Comparison of ENCODE assay signal across 9 cellular contexts in the genomic region with DNA sequence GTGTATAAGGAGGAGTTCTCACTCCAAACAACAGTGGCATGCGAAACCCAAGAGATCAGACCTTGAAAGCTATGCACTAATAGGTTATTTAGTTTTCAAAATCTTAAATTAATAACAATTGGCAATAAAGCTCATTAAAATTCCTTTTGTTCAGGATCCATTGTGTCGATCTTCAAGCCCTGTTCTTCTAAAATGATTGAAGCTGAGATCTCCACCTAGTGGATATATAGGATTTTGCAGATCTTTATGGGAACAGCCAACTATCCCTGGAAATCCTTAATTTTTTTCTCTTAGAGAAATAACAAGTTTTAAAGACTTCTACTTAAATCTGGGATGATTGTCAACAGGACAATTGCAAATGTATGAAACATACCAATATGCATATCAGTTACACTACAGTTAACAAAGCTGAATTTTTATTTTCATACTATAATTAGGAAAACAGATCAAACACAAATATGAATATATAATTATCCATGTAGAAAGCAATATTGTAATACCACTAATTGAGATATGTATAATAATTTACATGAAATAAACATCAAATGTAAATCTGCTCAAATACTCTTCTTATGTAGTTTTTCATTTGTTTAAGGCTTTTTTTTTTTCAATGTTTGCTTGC. TPM values are rescaled to one million over a fixed set of nuclear protein-coding genes. Genes with fewer than 3 reads are reported as not detected.
DNase-seq lines count a peak whose midpoint lies in the region; TF ChIP-seq lines count a peak whose summit lies in the region.
"Had no signal": no experiment of that assay in that cellular context is flagged by ENCODE, and none has a peak within 500 bp of the region (broad histone marks: within the 10 kb centered on the region; RNA-seq: fewer than 3 reads in every experiment).

No MANE protein-coding gene starts in this region.

- TF ChIP-seq CTCF in LNCaP clone FGC (IDR thresholded peaks at IDR 0.05; ENCODE audit: control insufficient read depth, extremely low read depth, insufficient read depth) (peak; percentile 53), fibroblast of villous mesenchyme (IDR thresholded peaks at IDR 0.05; ENCODE audit: insufficient read depth, low read depth, low read length) (peak; percentile 63), retinal pigment epithelial cell (conservative IDR thresholded peaks at IDR 0.05; ENCODE audit: low read depth, low read length) (peak; percentile 63)

- H3K4me3 ChIP-seq in LNCaP clone FGC (ENCODE audit: low read depth, low read length), result no peak overlapping the region
- H3K4me3 ChIP-seq in fibroblast of villous mesenchyme (ENCODE audit: low read depth, low read length), result no peak overlapping the region
- no peak overlapping the region for H3K4me3 ChIP-seq in retinal pigment epithelial cell (ENCODE audit: low read length)
- H3K4me3 ChIP-seq: BLaER1 had no signal

- DNase-seq in NCI-H187 treated with DMSO at 0.1 percent for 48 hours (lab: John Stamatoyannopoulos, UW), result peak; percentile 12
- no peak for DNase-seq in NCI-H187 (lab: John Stamatoyannopoulos, UW)
- DNase-seq in LNCaP clone FGC (ENCODE audit: low read depth), result peak; percentile 21
- peak; percentile 54 for DNase-seq in SK-N-DZ (ENCODE audit: low spot score)
- DNase-seq in fibroblast of villous mesenchyme (ENCODE audit: low read depth), result peak; percentile 36
- DNase-seq in retinal pigment epithelial cell (ENCODE audit: low read depth), result no peak
- DNase-seq in activated effector memory CD4-positive, alpha-beta T cell treated with anti-CD3 and anti-CD28 coated beads, Interleukin-2, amount 50 U/mL, for 16 hours, result no peak
- DNase-seq in occipital lobe (lab: John Stamatoyannopoulos, UW), result no peak

RNA-seq across cellular contexts. Expression of a gene that starts 43.3 kb away (rescaled TPM):
- polyA plus RNA-seq in SK-N-DZ (2014; cell fraction: cytosol; rRNA removed), result not detected in 2 replicates
- polyA plus RNA-seq in SK-N-DZ (2014; cell fraction: nucleus; rRNA removed), result not detected in 2 replicates
- not detected in 2 replicates for total RNA-seq in fibroblast of villous mesenchyme
- not detected for total RNA-seq in occipital lobe

Comparison
In these comparisons a context has a peak if more than half of its experiments do, and no peak if none do; other contexts are left out.
1. DNase-seq: peak in NCI-H187 treated with DMSO at 0.1 percent for 48 hours (single experiment), LNCaP clone FGC (single experiment), SK-N-DZ (single experiment) and fibroblast of villous mesenchyme (single experiment); none in NCI-H187 (0 of 2), retinal pigment epithelial cell (single experiment), activated effector memory CD4-positive, alpha-beta T cell treated with anti-CD3 and anti-CD28 coated beads, Interleukin-2, amount 50 U/mL, for 16 hours (single experiment) and occipital lobe (single experiment).
2. Peak in every context shown above with its lines, with median percentiles within 50 percentile points of each other: CTCF ChIP-seq.